ENCODE assay signal across 9 cellular contexts in the genomic region with DNA sequence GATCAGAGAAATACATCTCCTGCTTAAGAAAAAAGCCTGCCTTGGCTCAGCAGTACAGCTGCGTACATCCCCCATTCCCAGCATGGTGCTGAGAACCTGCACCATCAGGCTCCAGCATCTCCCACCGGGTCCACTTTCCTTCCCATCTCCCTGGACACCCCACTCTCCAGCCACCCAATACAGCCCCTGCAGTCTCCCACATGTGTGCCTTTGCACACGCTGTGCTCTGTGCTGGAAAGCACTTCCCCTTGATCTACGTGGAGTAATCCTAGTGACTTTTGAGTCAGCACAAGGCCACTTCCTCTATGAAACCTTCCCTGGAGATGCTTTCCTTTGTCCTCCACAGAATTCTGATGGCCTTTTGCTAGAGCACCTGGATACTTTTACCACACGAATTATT. TPM values are rescaled to one million over a fixed set of nuclear protein-coding genes. Genes with fewer than 3 reads are reported as not detected.
DNase-seq lines count a peak whose midpoint lies in the region; ATAC-seq lines count a peak whose summit lies in the region.
"Had no signal": no experiment of that assay in that cellular context is flagged by ENCODE, and none has a peak within 500 bp of the region (broad histone marks: within the 10 kb centered on the region; RNA-seq: fewer than 3 reads in every experiment).

No MANE protein-coding gene starts in this region.

- H3K4me1 ChIP-seq in right cardiac atrium (ENCODE audit: control insufficient read depth, insufficient read depth, low read length) = no peaks in the 10 kb centered on the region

- CTCF ChIA-PET in activated naive CD4-positive, alpha-beta T cell treated with anti-CD3 and anti-CD28 coated beads for 36 hours (lab: Charles Lee) = interaction anchor here (0.8 to 2.1 kb wide), 3 partner anchors 12 to 29 kb away, joined by 3 to 7 read pairs (median 5); no protein-coding TSS in a partner anchor

- H3K9me3 Mint-ChIP-seq in activated naive CD4-positive, alpha-beta T cell treated with anti-CD3 and anti-CD28 coated beads for 36 hours = peaks cover 23% of the 10 kb centered on the region
- peaks cover 7 to 10% of the 10 kb centered on the region in 2 donors for H3K9me3 Mint-ChIP-seq in stimulated activated naive B cell treated with anti-CD40 and anti-IgM and Interleukin-4, amounts not matched to agents 10 μg/mL and 1 μg/mL and 100 μg/mL, for 72 hours

- H3K4me3 Mint-ChIP-seq in activated naive CD4-positive, alpha-beta T cell treated with anti-CD3 and anti-CD28 coated beads for 36 hours = no peak overlapping the region
- H3K4me3 Mint-ChIP-seq in stimulated activated naive B cell treated with anti-CD40 and anti-IgM and Interleukin-4, amounts not matched to agents 10 μg/mL and 1 μg/mL and 100 μg/mL, for 72 hours = no peak overlapping the region

- no peak overlapping the region for H3K4me3 ChIP-seq in right cardiac atrium (ENCODE audit: low read length)

- peak overlapping the region; percentile 81 for H3K27ac Mint-ChIP-seq in activated naive CD4-positive, alpha-beta T cell treated with anti-CD3 and anti-CD28 coated beads for 36 hours
- peak overlapping the region; percentile 72 for H3K27ac Mint-ChIP-seq in stimulated activated naive B cell treated with anti-CD40 and anti-IgM and Interleukin-4, amounts not matched to agents 10 μg/mL and 1 μg/mL and 100 μg/mL, for 72 hours

- H3K36me3 Mint-ChIP-seq in activated naive CD4-positive, alpha-beta T cell treated with anti-CD3 and anti-CD28 coated beads for 36 hours (ENCODE audit: low read depth) = peaks cover 90% of the 10 kb centered on the region
- H3K36me3 Mint-ChIP-seq in stimulated activated naive B cell treated with anti-CD40 and anti-IgM and Interleukin-4, amounts not matched to agents 10 μg/mL and 1 μg/mL and 100 μg/mL, for 72 hours = peaks cover 66 to 70% of the 10 kb centered on the region in 2 donors

- intact Hi-C loops in activated naive CD4-positive, alpha-beta T cell treated with anti-CD3 and anti-CD28 coated beads for 36 hours (cut with micrococcal nuclease) = loop anchor here (5.0 kb wide), 1 partner anchor 35 kb away; no protein-coding TSS in a partner anchor
- intact Hi-C loops in right cardiac atrium (cut with DNase I) = no loop called here

- WGBS in right cardiac atrium = 80% methylated on average over 5 of the region's 5 CpGs

- peaks cover 69% of the 10 kb centered on the region for H3K4me1 Mint-ChIP-seq in activated naive CD4-positive, alpha-beta T cell treated with anti-CD3 and anti-CD28 coated beads for 36 hours (ENCODE audit: low read depth)
- peaks cover 8 to 14% of the 10 kb centered on the region in 2 donors for H3K4me1 Mint-ChIP-seq in stimulated activated naive B cell treated with anti-CD40 and anti-IgM and Interleukin-4, amounts not matched to agents 10 μg/mL and 1 μg/mL and 100 μg/mL, for 72 hours

- H3K27me3 Mint-ChIP-seq in activated naive CD4-positive, alpha-beta T cell treated with anti-CD3 and anti-CD28 coated beads for 36 hours (ENCODE audit: low read depth) = no peaks in the 10 kb centered on the region
- no peaks in the 10 kb centered on the region for H3K27me3 Mint-ChIP-seq in stimulated activated naive B cell treated with anti-CD40 and anti-IgM and Interleukin-4, amounts not matched to agents 10 μg/mL and 1 μg/mL and 100 μg/mL, for 72 hours

- no peak overlapping the region for H3K27ac ChIP-seq in right cardiac atrium (ENCODE audit: low read length)

- peak; percentile 54 to 58 for ATAC-seq in right cardiac atrium
- peak; percentile 46 to 64 for ATAC-seq in stimulated activated naive B cell treated with anti-CD40 and anti-IgM and Interleukin-4, amounts not matched to agents 10 μg/mL and 1 μg/mL and 100 μg/mL, for 72 hours (replicated peaks)
- no peak for ATAC-seq in HG02623 (IDR thresholded peaks at IDR 0.05; ENCODE audit: unreplicated experiment)

- H3K9me3 ChIP-seq in right cardiac atrium (ENCODE audit: control insufficient read depth, low read length) = no peaks in the 10 kb centered on the region

- H3K27me3 ChIP-seq in right cardiac atrium (ENCODE audit: control insufficient read depth, insufficient read depth) = no peaks in the 10 kb centered on the region

- no peak for DNase-seq in activated naive CD4-positive, alpha-beta T cell treated with anti-CD3 and anti-CD28 coated beads for 36 hours
- DNase-seq in activated naive CD4-positive, alpha-beta T cell treated with anti-CD3 and anti-CD28 coated beads, Interleukin-2, amount 50 U/mL, for 16 hours = no peak
- DNase-seq in SKM-1 treated with dmso at 0.1 percent for 144 hours (lab: John Stamatoyannopoulos, UW; ENCODE audit: unreplicated experiment) (peak; percentile 44), right cardiac atrium (peak in 2 of 3 donors; percentile 26 to 48), NCI-H1436 treated with DMSO at 0.1 percent for 48 hours (lab: John Stamatoyannopoulos, UW) (no peak), SHP77 (lab: John Stamatoyannopoulos, UW) (no peak)
- DNase-seq in stimulated activated naive B cell treated with anti-CD40 and anti-IgM and Interleukin-4, amounts not matched to agents 10 μg/mL and 1 μg/mL and 100 μg/mL, for 72 hours = no peak
- DNase-seq: NCI-H2171 treated with DMSO at 0.1 percent for 48 hours had no signal

RNA-seq across cellular contexts. Expression of gene STAT1, which starts 17.0 kb away (rescaled TPM):
- 100 to 1,000 TPM; 376 to 402 TPM for total RNA-seq in activated naive CD4-positive, alpha-beta T cell treated with anti-CD3 and anti-CD28 coated beads for 36 hours
- 10 to 100 TPM; 45.9 to 73.2 (median 61.8) TPM for total RNA-seq in right cardiac atrium
- polyA plus RNA-seq in right cardiac atrium = 19.4 TPM

Comparison
In these comparisons a context has a peak if more than half of its experiments do, and no peak if none do; other contexts are left out.
1. DNase-seq: peak in SKM-1 treated with dmso at 0.1 percent for 144 hours (single experiment) and right cardiac atrium (2 of 3); none in activated naive CD4-positive, alpha-beta T cell treated with anti-CD3 and anti-CD28 coated beads for 36 hours (single experiment), activated naive CD4-positive, alpha-beta T cell treated with anti-CD3 and anti-CD28 coated beads, Interleukin-2, amount 50 U/mL, for 16 hours (single experiment), stimulated activated naive B cell treated with anti-CD40 and anti-IgM and Interleukin-4, amounts not matched to agents 10 μg/mL and 1 μg/mL and 100 μg/mL, for 72 hours (single experiment), NCI-H1436 treated with DMSO at 0.1 percent for 48 hours (single experiment) and SHP77 (0 of 2).
2. RNA of gene STAT1, which starts 17.0 kb away (total RNA-seq): 376 to 402 TPM in activated naive CD4-positive, alpha-beta T cell treated with anti-CD3 and anti-CD28 coated beads for 36 hours; 45.9 to 73.2 TPM in right cardiac atrium; every median in the first group is over 4 times any median in the second.